Comparison of ENCODE assay signal across 1 cellular context in genomic region chr2:172427990-172428840, GRCh38.
A peak's percentile ranks its signal among the peaks of the same experiment; 100 is the strongest.
TF ChIP-seq lines count a peak whose summit lies in the region.

No MANE protein-coding gene starts in this region.

TF ChIP-seq in HepG2, 621 proteins besides CTCF, POLR2A, EP300 and RAD21 (continued from another document and continues in another):
- TF ChIP-seq ZNF609 (CRISPR knock-in tag; IDR thresholded peaks at IDR 0.05; ENCODE audit: borderline replicate concordance) (no peak), PAX8 (CRISPR knock-in tag; IDR thresholded peaks at IDR 0.05; ENCODE audit: borderline replicate concordance) (no peak), MAX (IDR thresholded peaks at IDR 0.05) (peak; percentile 59), RBFOX2 (IDR thresholded peaks at IDR 0.05; ENCODE audit: low read depth, low read length) (no peak; the same call in 1 of the 2 replicates), ZNF878 (CRISPR knock-in tag; IDR thresholded peaks at IDR 0.05) (peak; percentile 75; the same call in 1 of the 2 replicates), ISX (CRISPR knock-in tag; conservative IDR thresholded peaks at IDR 0.05) (0 out of 2 replicates have a peak, but pooled peaks have one; percentile 57), MXI1 (IDR thresholded peaks at IDR 0.05; ENCODE audit: borderline replicate concordance, low read depth, low read length) (no peak), E2F5 (CRISPR knock-in tag; conservative IDR thresholded peaks at IDR 0.05) (peak; percentile 14; the same call in 1 of the 2 replicates), ZNF225 (CRISPR knock-in tag; IDR thresholded peaks at IDR 0.05) (no peak), DBP (CRISPR knock-in tag; IDR thresholded peaks at IDR 0.05; ENCODE audit: not compliant biosample characterization) (no peak), ZNF260 (CRISPR knock-in tag; IDR thresholded peaks at IDR 0.05; ENCODE audit: borderline replicate concordance, low read depth) (no peak), ZMAT5 (CRISPR knock-in tag; IDR thresholded peaks at IDR 0.05; ENCODE audit: borderline replicate concordance, low read depth) (no peak), TP53 (CRISPR knock-in tag; conservative IDR thresholded peaks at IDR 0.05) (no peak), ELF1 (CRISPR knock-in tag; IDR thresholded peaks at IDR 0.05) (no peak), CEBPB (IDR thresholded peaks at IDR 0.05; ENCODE audit: borderline replicate concordance, low read depth, low read length) (no peak), ZNF121 (CRISPR knock-in tag; IDR thresholded peaks at IDR 0.05) (no peak; the same call in 1 of the 2 replicates), WIZ (CRISPR knock-in tag; IDR thresholded peaks at IDR 0.05) (no peak), MTA1 (CRISPR knock-in tag; IDR thresholded peaks at IDR 0.05; ENCODE audit: borderline replicate concordance) (0 out of 2 replicates have a peak, but pooled peaks have one; percentile 24), ZNF3 (CRISPR knock-in tag; IDR thresholded peaks at IDR 0.05) (no peak), ZNF101 (CRISPR knock-in tag; IDR thresholded peaks at IDR 0.05; ENCODE audit: borderline replicate concordance, low read depth) (no peak), DR1 (CRISPR knock-in tag; IDR thresholded peaks at IDR 0.05) (no peak; the same call in 1 of the 2 replicates), ZUFSP (CRISPR knock-in tag; IDR thresholded peaks at IDR 0.05; ENCODE audit: borderline replicate concordance) (0 out of 2 replicates have a peak, but pooled peaks have one; percentile 51), NONO (IDR thresholded peaks at IDR 0.05) (no peak), NONO (CRISPR knock-in tag; conservative IDR thresholded peaks at IDR 0.05) (no peak), RBM39 (IDR thresholded peaks at IDR 0.05; ENCODE audit: low read depth, low read length, poor library complexity, severe bottlenecking) (peak; percentile 60), AKNA (CRISPR knock-in tag; IDR thresholded peaks at IDR 0.05; ENCODE audit: borderline replicate concordance) (no peak; the same call in 1 of the 2 replicates), RFX3 (CRISPR knock-in tag; IDR thresholded peaks at IDR 0.05) (no peak), ZBTB4 (CRISPR knock-in tag; IDR thresholded peaks at IDR 0.05; ENCODE audit: borderline replicate concordance) (no peak), GATA4 (IDR thresholded peaks at IDR 0.05; ENCODE audit: borderline replicate concordance, low read depth) (no peak), ZNF264 (CRISPR knock-in tag; IDR thresholded peaks at IDR 0.05) (peak; percentile 55; the same call in 1 of the 2 replicates), ZNF678 (CRISPR knock-in tag; IDR thresholded peaks at IDR 0.05) (no peak)
- TF ChIP-seq, protein P1, sequence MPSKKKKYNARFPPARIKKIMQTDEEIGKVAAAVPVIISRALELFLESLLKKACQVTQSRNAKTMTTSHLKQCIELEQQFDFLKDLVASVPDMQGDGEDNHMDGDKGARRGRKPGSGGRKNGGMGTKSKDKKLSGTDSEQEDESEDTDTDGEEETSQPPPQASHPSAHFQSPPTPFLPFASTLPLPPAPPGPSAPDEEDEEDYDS (CRISPR knock-in tag; IDR thresholded peaks at IDR 0.05): no peak
- TF ChIP-seq, protein P2, sequence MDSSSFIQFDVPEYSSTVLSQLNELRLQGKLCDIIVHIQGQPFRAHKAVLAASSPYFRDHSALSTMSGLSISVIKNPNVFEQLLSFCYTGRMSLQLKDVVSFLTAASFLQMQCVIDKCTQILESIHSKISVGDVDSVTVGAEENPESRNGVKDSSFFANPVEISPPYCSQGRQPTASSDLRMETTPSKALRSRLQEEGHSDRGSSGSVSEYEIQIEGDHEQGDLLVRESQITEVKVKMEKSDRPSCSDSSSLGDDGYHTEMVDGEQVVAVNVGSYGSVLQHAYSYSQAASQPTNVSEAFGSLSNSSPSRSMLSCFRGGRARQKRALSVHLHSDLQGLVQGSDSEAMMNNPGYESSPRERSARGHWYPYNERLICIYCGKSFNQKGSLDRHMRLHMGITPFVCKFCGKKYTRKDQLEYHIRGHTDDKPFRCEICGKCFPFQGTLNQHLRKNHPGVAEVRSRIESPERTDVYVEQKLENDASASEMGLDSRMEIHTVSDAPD (CRISPR knock-in tag; IDR thresholded peaks at IDR 0.05): peak; percentile 63; the same call in 1 of the 2 replicates
- TF ChIP-seq, protein P3, sequence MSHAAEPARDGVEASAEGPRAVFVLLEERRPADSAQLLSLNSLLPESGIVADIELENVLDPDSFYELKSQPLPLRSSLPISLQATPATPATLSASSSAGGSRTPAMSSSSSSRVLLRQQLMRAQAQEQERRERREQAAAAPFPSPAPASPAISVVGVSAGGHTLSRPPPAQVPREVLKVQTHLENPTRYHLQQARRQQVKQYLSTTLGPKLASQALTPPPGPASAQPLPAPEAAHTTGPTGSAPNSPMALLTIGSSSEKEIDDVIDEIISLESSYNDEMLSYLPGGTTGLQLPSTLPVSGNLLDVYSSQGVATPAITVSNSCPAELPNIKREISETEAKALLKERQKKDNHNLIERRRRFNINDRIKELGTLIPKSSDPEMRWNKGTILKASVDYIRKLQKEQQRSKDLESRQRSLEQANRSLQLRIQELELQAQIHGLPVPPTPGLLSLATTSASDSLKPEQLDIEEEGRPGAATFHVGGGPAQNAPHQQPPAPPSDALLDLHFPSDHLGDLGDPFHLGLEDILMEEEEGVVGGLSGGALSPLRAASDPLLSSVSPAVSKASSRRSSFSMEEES (CRISPR knock-in tag; IDR thresholded peaks at IDR 0.05): no peak
- TF ChIP-seq, protein P4, sequence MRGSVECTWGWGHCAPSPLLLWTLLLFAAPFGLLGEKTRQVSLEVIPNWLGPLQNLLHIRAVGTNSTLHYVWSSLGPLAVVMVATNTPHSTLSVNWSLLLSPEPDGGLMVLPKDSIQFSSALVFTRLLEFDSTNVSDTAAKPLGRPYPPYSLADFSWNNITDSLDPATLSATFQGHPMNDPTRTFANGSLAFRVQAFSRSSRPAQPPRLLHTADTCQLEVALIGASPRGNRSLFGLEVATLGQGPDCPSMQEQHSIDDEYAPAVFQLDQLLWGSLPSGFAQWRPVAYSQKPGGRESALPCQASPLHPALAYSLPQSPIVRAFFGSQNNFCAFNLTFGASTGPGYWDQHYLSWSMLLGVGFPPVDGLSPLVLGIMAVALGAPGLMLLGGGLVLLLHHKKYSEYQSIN (CRISPR knock-in tag; IDR thresholded peaks at IDR 0.05; ENCODE audit: borderline replicate concordance): no peak
